15 cellular contexts compared by ENCODE assay signal in genomic region chr20:539236-539635, GRCh38. TPM values are rescaled to one million over a fixed set of nuclear protein-coding genes. Genes with fewer than 3 reads are reported as not detected.
A peak's percentile ranks its signal among the peaks of the same experiment; 100 is the strongest.
DNase-seq lines count a peak whose midpoint lies in the region; ATAC-seq and TF ChIP-seq lines count a peak whose summit lies in the region.
"Had no signal": no experiment of that assay in that cellular context is flagged by ENCODE, and none has a peak within 500 bp of the region (broad histone marks: within the 10 kb centered on the region; RNA-seq: fewer than 3 reads in every experiment).

No MANE protein-coding gene starts in this region.

- no peak for DNase-seq in activated naive CD4-positive, alpha-beta T cell treated with anti-CD3 and anti-CD28 coated beads for 36 hours
- DNase-seq in OCI-M1 (lab: John Stamatoyannopoulos, UW): peak; percentile 58
- DNase-seq in foreskin keratinocyte: no peak
- DNase-seq in thoracic aorta (ENCODE audit: low spot score): no peak
- DNase-seq in activated CD8-positive, alpha-beta memory T cell treated with anti-CD3 and anti-CD28 coated beads for 24 hours: no peak
- DNase-seq in activated CD4-positive, alpha-beta T cell treated with anti-CD3 and anti-CD28 coated beads, Interleukin-2, amount 10 ng/mL, durations not matched to agents 7 days and 5 days: no peak
- DNase-seq in SK-N-DZ (ENCODE audit: low spot score): no peak
- DNase-seq: activated CD4-positive, CD25-positive, alpha-beta regulatory T cell; activated naive CD8-positive, alpha-beta T cell treated with anti-CD3 and anti-CD28 coated beads for 36 hours; left cardiac atrium; NCI-H1105; NCI-H2227 treated with DMSO at 0.1 percent for 48 hours; PC-9; stimulated activated CD4-positive, alpha-beta T cell treated with anti-CD3 and anti-CD28 coated beads, Interleukin-2, amount 100 ng/mL, for 24 hours had no signal

- CTCF ChIA-PET in activated naive CD4-positive, alpha-beta T cell treated with anti-CD3 and anti-CD28 coated beads for 36 hours (lab: Charles Lee): no interaction called here
- CTCF ChIA-PET in activated CD4-positive, alpha-beta T cell treated with anti-CD3 and anti-CD28 coated beads, Interleukin-2, amount 10 ng/mL, durations not matched to agents 7 days and 5 days (lab: Charles Lee): no interaction called here

- peaks cover 20% of the 10 kb centered on the region for H3K4me1 ChIP-seq in foreskin keratinocyte
- H3K4me1 ChIP-seq in thoracic aorta (ENCODE audit: control insufficient read depth in 1 of 2, low read depth in 2 of 2): peaks cover 46 to 84% of the 10 kb centered on the region in 2 donors

- intact Hi-C loops in activated naive CD4-positive, alpha-beta T cell treated with anti-CD3 and anti-CD28 coated beads for 36 hours (cut with micrococcal nuclease): no loop called here

- no peak overlapping the region for H3K4me3 ChIP-seq in thoracic aorta

- H3K27ac ChIP-seq in foreskin keratinocyte: peak overlapping the region; percentile 53
- peak overlapping the region; percentile 6 to 15 for H3K27ac ChIP-seq in thoracic aorta
- H3K27ac ChIP-seq: PC-9 had no signal

- H3K27me3 Mint-ChIP-seq in activated naive CD4-positive, alpha-beta T cell treated with anti-CD3 and anti-CD28 coated beads, Interleukin-2, amount 50 U/mL, for 24 hours: no peaks in the 10 kb centered on the region
- H3K27me3 Mint-ChIP-seq in activated naive CD4-positive, alpha-beta T cell treated with anti-CD3 and anti-CD28 coated beads for 36 hours (ENCODE audit: low read depth): no peaks in the 10 kb centered on the region
- no peaks in the 10 kb centered on the region for H3K27me3 Mint-ChIP-seq in activated CD4-positive, alpha-beta T cell treated with anti-CD3 and anti-CD28 coated beads, Interleukin-2, amount 10 ng/mL, durations not matched to agents 7 days and 5 days
- H3K27me3 Mint-ChIP-seq: activated naive CD8-positive, alpha-beta T cell treated with anti-CD3 and anti-CD28 coated beads for 36 hours had no signal

- H3K4me1 Mint-ChIP-seq in activated naive CD4-positive, alpha-beta T cell treated with anti-CD3 and anti-CD28 coated beads, Interleukin-2, amount 50 U/mL, for 24 hours: peaks cover 85% of the 10 kb centered on the region
- H3K4me1 Mint-ChIP-seq in activated naive CD4-positive, alpha-beta T cell treated with anti-CD3 and anti-CD28 coated beads for 36 hours (ENCODE audit: low read depth): peaks cover 82% of the 10 kb centered on the region
- peaks cover 74% of the 10 kb centered on the region for H3K4me1 Mint-ChIP-seq in activated CD4-positive, alpha-beta T cell treated with anti-CD3 and anti-CD28 coated beads, Interleukin-2, amount 10 ng/mL, durations not matched to agents 7 days and 5 days

- TF ChIP-seq CTCF in foreskin keratinocyte (conservative IDR thresholded peaks at IDR 0.05) (no peak), thoracic aorta (IDR thresholded peaks at IDR 0.05) (no peak)

- peaks cover 22% of the 10 kb centered on the region for H3K36me3 Mint-ChIP-seq in activated naive CD4-positive, alpha-beta T cell treated with anti-CD3 and anti-CD28 coated beads, Interleukin-2, amount 50 U/mL, for 24 hours
- peaks cover 33% of the 10 kb centered on the region for H3K36me3 Mint-ChIP-seq in activated naive CD4-positive, alpha-beta T cell treated with anti-CD3 and anti-CD28 coated beads for 36 hours (ENCODE audit: low read depth)
- H3K36me3 Mint-ChIP-seq in activated CD4-positive, alpha-beta T cell treated with anti-CD3 and anti-CD28 coated beads, Interleukin-2, amount 10 ng/mL, durations not matched to agents 7 days and 5 days (ENCODE audit: low read depth): peaks cover 54% of the 10 kb centered on the region

- ATAC-seq in foreskin keratinocyte (no peak), thoracic aorta (ENCODE audit: insufficient number of reproducible peaks, low FRiP score, low read depth) (no peak)

- POLR2A ChIA-PET in activated CD4-positive, alpha-beta T cell treated with anti-CD3 and anti-CD28 coated beads, Interleukin-2, amount 10 ng/mL, durations not matched to agents 7 days and 5 days (lab: Charles Lee): no interaction called here

- H3K27ac Mint-ChIP-seq in activated naive CD4-positive, alpha-beta T cell treated with anti-CD3 and anti-CD28 coated beads, Interleukin-2, amount 50 U/mL, for 24 hours: no peak overlapping the region
- H3K27ac Mint-ChIP-seq in activated naive CD4-positive, alpha-beta T cell treated with anti-CD3 and anti-CD28 coated beads for 36 hours: no peak overlapping the region
- no peak overlapping the region for H3K27ac Mint-ChIP-seq in activated CD4-positive, alpha-beta T cell treated with anti-CD3 and anti-CD28 coated beads, Interleukin-2, amount 10 ng/mL, durations not matched to agents 7 days and 5 days

- H3K27me3 ChIP-seq in foreskin keratinocyte (no peaks in the 10 kb centered on the region), thoracic aorta (replicated peaks; ENCODE audit: insufficient read depth) (no peaks in the 10 kb centered on the region)

- no peaks in the 10 kb centered on the region for H3K9me3 Mint-ChIP-seq in activated naive CD4-positive, alpha-beta T cell treated with anti-CD3 and anti-CD28 coated beads, Interleukin-2, amount 50 U/mL, for 24 hours
- peaks cover 5% of the 10 kb centered on the region for H3K9me3 Mint-ChIP-seq in activated naive CD4-positive, alpha-beta T cell treated with anti-CD3 and anti-CD28 coated beads for 36 hours
- H3K9me3 Mint-ChIP-seq in activated CD4-positive, alpha-beta T cell treated with anti-CD3 and anti-CD28 coated beads, Interleukin-2, amount 10 ng/mL, durations not matched to agents 7 days and 5 days: peaks cover 15% of the 10 kb centered on the region

- H3K4me3 Mint-ChIP-seq in activated naive CD4-positive, alpha-beta T cell treated with anti-CD3 and anti-CD28 coated beads, Interleukin-2, amount 50 U/mL, for 24 hours: peak overlapping the region; percentile 45
- H3K4me3 Mint-ChIP-seq in activated naive CD4-positive, alpha-beta T cell treated with anti-CD3 and anti-CD28 coated beads for 36 hours: no peak overlapping the region
- H3K4me3 Mint-ChIP-seq in activated CD4-positive, alpha-beta T cell treated with anti-CD3 and anti-CD28 coated beads, Interleukin-2, amount 10 ng/mL, durations not matched to agents 7 days and 5 days: no peak overlapping the region
- H3K4me3 Mint-ChIP-seq: activated naive CD8-positive, alpha-beta T cell treated with anti-CD3 and anti-CD28 coated beads for 36 hours had no signal

- no peaks in the 10 kb centered on the region for H3K36me3 ChIP-seq in thoracic aorta

- H3K9me3 ChIP-seq in thoracic aorta: no peaks in the 10 kb centered on the region

RNA-seq across cellular contexts. Expression of gene CSNK2A1, which starts 4.4 kb away (rescaled TPM):
- 100 to 1,000 TPM; 164 to 167 TPM for total RNA-seq in activated naive CD4-positive, alpha-beta T cell treated with anti-CD3 and anti-CD28 coated beads for 36 hours
- 121 and 125 TPM in 2 replicates for total RNA-seq in foreskin keratinocyte
- 52.7 and 57.8 TPM in 2 replicates for polyA plus RNA-seq in foreskin keratinocyte
- total RNA-seq in thoracic aorta: 10 to 100 TPM; 83.9 to 90.7 TPM
- total RNA-seq in activated CD4-positive, alpha-beta T cell treated with anti-CD3 and anti-CD28 coated beads, Interleukin-2, amount 10 ng/mL, durations not matched to agents 7 days and 5 days: 100 to 1,000 TPM; 111 to 133 TPM
- polyA plus RNA-seq in SK-N-DZ (2014; cell fraction: cytosol; rRNA removed): 146 and 149 TPM in 2 replicates
- polyA plus RNA-seq in SK-N-DZ (2014; cell fraction: nucleus; rRNA removed): 86.3 and 90.8 TPM in 2 replicates
